8 cellular contexts compared by ENCODE assay signal in genomic region chr6:41941280-41942044, GRCh38. TPM values are rescaled to one million over a fixed set of nuclear protein-coding genes. Genes with fewer than 3 reads are reported as not detected.
DNase-seq lines count a peak whose midpoint lies in the region; ATAC-seq and TF ChIP-seq lines count a peak whose summit lies in the region.

Gene CCND3, minus strand, starts transcription at chr6:41941808. Its CDS starts 159 bp downstream, at chr6:41941649.

- no peak for TF ChIP-seq CTCF in fibroblast of lung (conservative IDR thresholded peaks at IDR 0.05 in 1 of 2, IDR thresholded peaks at IDR 0.05 in 1 of 2; ENCODE audit: low read depth in 1 of 2, low read length in 2 of 2)
- TF ChIP-seq CTCF in nephron (IDR thresholded peaks at IDR 0.05; ENCODE audit: unreplicated experiment in 3 of 3): no peak

- peaks cover 41% of the 10 kb centered on the region for H3K79me2 ChIP-seq in fibroblast of lung (ENCODE audit: control insufficient read depth, insufficient read depth, low read length)

- H2AFZ ChIP-seq in fibroblast of lung (ENCODE audit: low read length): peak within 1 kb of the TSS; percentile 74

- H3K36me3 Mint-ChIP-seq in activated T-helper 1 cell treated with anti-CD3 and anti-CD28 coated beads, Interleukin-12 subunit alpha, Interleukin-12 subunit beta, Interleukin-2, Interleukin-4 antibody, amounts not matched to agents 30 ng/mL and 10 ng/mL and 1 ng/mL, durations not matched to agents 14 hours and 24 hours and 36 hours (ENCODE audit: low read depth): peaks cover 31% of the 10 kb centered on the region
- peaks cover 3% of the 10 kb centered on the region for H3K36me3 Mint-ChIP-seq in nephron (ENCODE audit: low read depth)

- peak; percentile 84 for ATAC-seq in GM21723 (IDR thresholded peaks at IDR 0.05; ENCODE audit: unreplicated experiment)
- peak; percentile 86 for ATAC-seq in stimulated activated naive CD8-positive, alpha-beta T cell treated with anti-CD3 and anti-CD28 coated beads, Interleukin-15, Interleukin-2, amounts not matched to agents 100 U/mL and 50 U/mL, for 24 hours

- intact Hi-C loops in activated T-helper 1 cell treated with anti-CD3 and anti-CD28 coated beads, Interleukin-12 subunit alpha, Interleukin-12 subunit beta, Interleukin-2, Interleukin-4 antibody, amounts not matched to agents 30 ng/mL and 10 ng/mL and 1 ng/mL, durations not matched to agents 14 hours and 24 hours and 36 hours (cut with micrococcal nuclease): loop anchor here (1.0 to 5.0 kb wide), 8 partner anchors 17 to 869 kb away; partner anchors contain the start of genes BYSL, MED20, NFYA and OARD1

- H3K4me3 ChIP-seq in fibroblast of lung (replicated peaks in 1 of 4; ENCODE audit: control extremely low read depth in 1 of 4, insufficient read depth in 1 of 4, low read depth in 3 of 4, low read length in 4 of 4): peak within 1 kb of the TSS; percentile 74 to 95 (median 92)

- H3K4me2 ChIP-seq in fibroblast of lung (ENCODE audit: extremely low read depth, insufficient read depth, low read length): peak within 1 kb of the TSS; percentile 95

- DNase-seq in DMS79 treated with DMSO at 0.1 percent for 48 hours (lab: John Stamatoyannopoulos, UW): peak; percentile 80
- peak; percentile 88 for DNase-seq in KG1 (lab: John Stamatoyannopoulos, UW)
- peak; percentile 70 for DNase-seq in RKO (ENCODE audit: low spot score)
- DNase-seq in activated T-helper 1 cell treated with anti-CD3 and anti-CD28 coated beads, Interleukin-12 subunit alpha, Interleukin-12 subunit beta, Interleukin-2, Interleukin-4 antibody, amounts not matched to agents 30 ng/mL and 10 ng/mL and 1 ng/mL, durations not matched to agents 14 hours and 24 hours and 36 hours (ENCODE audit: low spot score): peak; percentile 89
- DNase-seq in fibroblast of lung (ENCODE audit: low read depth in 2 of 2): peak; percentile 88 to 93
- DNase-seq in stimulated activated naive CD8-positive, alpha-beta T cell treated with anti-CD3 and anti-CD28 coated beads, Interleukin-15, Interleukin-2, amounts not matched to agents 100 U/mL and 50 U/mL, for 24 hours: peak; percentile 95

- no peaks in the 10 kb centered on the region for H3K27me3 Mint-ChIP-seq in activated T-helper 1 cell treated with anti-CD3 and anti-CD28 coated beads, Interleukin-12 subunit alpha, Interleukin-12 subunit beta, Interleukin-2, Interleukin-4 antibody, amounts not matched to agents 30 ng/mL and 10 ng/mL and 1 ng/mL, durations not matched to agents 14 hours and 24 hours and 36 hours (ENCODE audit: insufficient read depth)
- H3K27me3 Mint-ChIP-seq in nephron (ENCODE audit: low read depth): no peaks in the 10 kb centered on the region

- H3K4me3 Mint-ChIP-seq in activated T-helper 1 cell treated with anti-CD3 and anti-CD28 coated beads, Interleukin-12 subunit alpha, Interleukin-12 subunit beta, Interleukin-2, Interleukin-4 antibody, amounts not matched to agents 30 ng/mL and 10 ng/mL and 1 ng/mL, durations not matched to agents 14 hours and 24 hours and 36 hours: peak within 1 kb of the TSS; percentile 99
- H3K4me3 Mint-ChIP-seq in nephron: peak within 1 kb of the TSS; percentile 90 to 95 (median 93)

- no peaks in the 10 kb centered on the region for H3K9me3 ChIP-seq in fibroblast of lung (ENCODE audit: control insufficient read depth, insufficient read depth, low read depth, low read length)

- H3K4me1 ChIP-seq in fibroblast of lung (ENCODE audit: control insufficient read depth, extremely low read depth, insufficient read depth, low read length): peaks cover 16% of the 10 kb centered on the region

- H3K9ac ChIP-seq in fibroblast of lung (ENCODE audit: insufficient read depth, low read length): peak within 1 kb of the TSS; percentile 73

- no peaks in the 10 kb centered on the region for H3K27me3 ChIP-seq in fibroblast of lung (ENCODE audit: control insufficient read depth, insufficient read depth, low read length)

- peak within 1 kb of the TSS; percentile 94 for H3K27ac Mint-ChIP-seq in activated T-helper 1 cell treated with anti-CD3 and anti-CD28 coated beads, Interleukin-12 subunit alpha, Interleukin-12 subunit beta, Interleukin-2, Interleukin-4 antibody, amounts not matched to agents 30 ng/mL and 10 ng/mL and 1 ng/mL, durations not matched to agents 14 hours and 24 hours and 36 hours
- H3K27ac Mint-ChIP-seq in nephron: peak within 1 kb of the TSS; percentile 91 to 100 (median 99)

- no peaks in the 10 kb centered on the region for H4K20me1 ChIP-seq in fibroblast of lung (ENCODE audit: control insufficient read depth, extremely low read depth, insufficient read depth, low read length)

- peak within 1 kb of the TSS; percentile 79 for H3K27ac ChIP-seq in fibroblast of lung (ENCODE audit: insufficient read depth, low read length)

- peaks cover 43% of the 10 kb centered on the region for H3K4me1 Mint-ChIP-seq in activated T-helper 1 cell treated with anti-CD3 and anti-CD28 coated beads, Interleukin-12 subunit alpha, Interleukin-12 subunit beta, Interleukin-2, Interleukin-4 antibody, amounts not matched to agents 30 ng/mL and 10 ng/mL and 1 ng/mL, durations not matched to agents 14 hours and 24 hours and 36 hours (ENCODE audit: low read depth)
- peaks cover 44% of the 10 kb centered on the region for H3K4me1 Mint-ChIP-seq in nephron

- H3K9me3 Mint-ChIP-seq in activated T-helper 1 cell treated with anti-CD3 and anti-CD28 coated beads, Interleukin-12 subunit alpha, Interleukin-12 subunit beta, Interleukin-2, Interleukin-4 antibody, amounts not matched to agents 30 ng/mL and 10 ng/mL and 1 ng/mL, durations not matched to agents 14 hours and 24 hours and 36 hours: no peaks in the 10 kb centered on the region
- no peaks in the 10 kb centered on the region for H3K9me3 Mint-ChIP-seq in nephron

- H3K36me3 ChIP-seq in fibroblast of lung (ENCODE audit: control insufficient read depth, insufficient read depth, low read length): peaks cover 6% of the 10 kb centered on the region

RNA-seq across cellular contexts. Expression of gene CCND3, which starts in this region (rescaled TPM):
- total RNA-seq in activated T-helper 1 cell treated with anti-CD3 and anti-CD28 coated beads, Interleukin-12 subunit alpha, Interleukin-12 subunit beta, Interleukin-2, Interleukin-4 antibody, amounts not matched to agents 30 ng/mL and 10 ng/mL and 1 ng/mL, durations not matched to agents 14 hours and 24 hours and 36 hours: 351 and 356 TPM in 2 replicates
- 10.3 and 15.0 TPM in 2 replicates for total RNA-seq in fibroblast of lung
- polyA plus RNA-seq in fibroblast of lung: 29.6 and 43.7 TPM in 2 replicates
- polyA plus RNA-seq in fibroblast of lung (2012): 35.6 and 56.9 TPM in 2 replicates
- polyA minus RNA-seq in fibroblast of lung (ENCODE audit: low replicate concordance): 32.1 and 51.6 TPM in 2 replicates

Comparison
In these comparisons a context has a peak if more than half of its experiments do, and no peak if none do; other contexts are left out.
1. Peak in every context shown above with its lines: DNase-seq, ATAC-seq, H3K4me3 ChIP-seq and H3K27ac ChIP-seq.
2. RNA of gene CCND3 (total RNA-seq): 351 to 356 TPM in activated T-helper 1 cell treated with anti-CD3 and anti-CD28 coated beads, Interleukin-12 subunit alpha, Interleukin-12 subunit beta, Interleukin-2, Interleukin-4 antibody, amounts not matched to agents 30 ng/mL and 10 ng/mL and 1 ng/mL, durations not matched to agents 14 hours and 24 hours and 36 hours; 10.3 to 15.0 TPM in fibroblast of lung; every median in the first group is over 10 times any median in the second.